In the genomic region with DNA sequence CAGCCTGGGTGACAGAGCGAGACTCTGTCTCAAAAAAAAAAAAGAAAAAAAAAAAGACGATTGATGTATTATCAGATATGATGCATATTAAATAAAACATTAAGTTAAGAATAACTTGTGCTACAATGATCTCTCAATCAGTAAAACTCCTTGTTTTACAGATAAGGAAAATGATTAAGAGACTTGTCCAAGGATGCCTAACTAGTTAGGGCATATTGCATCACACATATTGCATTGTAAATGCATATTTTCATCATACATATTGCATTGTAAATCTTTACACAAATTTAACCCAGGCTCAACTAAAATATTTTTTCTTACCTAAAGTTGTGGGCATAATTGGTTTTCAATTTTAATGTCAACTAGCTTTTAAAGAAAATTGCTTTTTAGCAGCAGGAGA, we compare ENCODE assay signal across 29 cellular contexts.
"Had no signal": no experiment of that assay in that cellular context is flagged by ENCODE, and none has a peak within 500 bp of the region (broad histone marks: within the 10 kb centered on the region; RNA-seq: fewer than 3 reads in every experiment).

No MANE protein-coding gene starts in this region.

- ATAC-seq: activated naive CD4-positive, alpha-beta T cell treated with anti-CD3 and anti-CD28 coated beads, Interleukin-2, amount 50 U/mL, for 72 hours; activated T-cell treated with anti-CD3 and anti-CD28 coated beads, Interleukin-2, amount 50 U/mL, for 72 hours; effector memory CD8-positive, alpha-beta T cell; esophagus mucosa; gastroesophageal sphincter; heart right ventricle; WTC11 had no signal

- H3K4me3 ChIP-seq: ascending aorta, gastroesophageal sphincter, heart right ventricle, hepatocyte had no signal

- H3K4me1 ChIP-seq: ascending aorta, gastroesophageal sphincter, heart right ventricle had no signal

- H3K9me3 ChIP-seq: ascending aorta, gastroesophageal sphincter, heart right ventricle had no signal

- H3K27me3 ChIP-seq: ascending aorta, gastroesophageal sphincter, heart right ventricle, hepatocyte had no signal

- DNase-seq: activated CD4-positive, alpha-beta memory T cell treated with anti-CD3 and anti-CD28 coated beads, Interleukin-2, amount 10 ng/mL, durations not matched to agents 7 days and 5 days; activated CD4-positive, alpha-beta T cell treated with anti-CD3 and anti-CD28 coated beads for 1 hour; activated CD4-positive, alpha-beta T cell treated with anti-CD3 and anti-CD28 coated beads for 4 hours; activated CD4-positive, alpha-beta T cell treated with anti-CD3 and anti-CD28 coated beads, Interleukin-2, amount 10 ng/mL, durations not matched to agents 7 days and 5 days; activated CD4-positive, alpha-beta T cell treated with anti-CD3 and anti-CD28 coated beads, Interleukin-2, amount 50 U/mL, for 4 hours; activated CD8-positive, alpha-beta memory T cell treated with anti-CD3 and anti-CD28 coated beads, Interleukin-2, amount 50 U/mL, for 48 hours; activated gamma-delta T cell; activated naive CD4-positive, alpha-beta T cell; activated naive CD4-positive, alpha-beta T cell treated with anti-CD3 and anti-CD28 coated beads, Interleukin-2, amount 10 ng/mL, durations not matched to agents 7 days and 5 days; activated naive CD8-positive, alpha-beta T cell treated with anti-CD3 and anti-CD28 coated beads, Interleukin-2, amount 10 ng/mL, durations not matched to agents 7 days and 5 days; activated T-cell treated with anti-CD3 and anti-CD28 coated beads for 4 hours; activated T-cell treated with anti-CD3 and anti-CD28 coated beads, Interleukin-2, amount 50 U/mL, for 24 hours; activated T-cell treated with anti-CD3 and anti-CD28 coated beads, Interleukin-2, amount 50 U/mL, for 72 hours; caudate nucleus; cortex of kidney; dermis blood vessel endothelial cell; effector CD4-positive, alpha-beta T cell; effector memory CD8-positive, alpha-beta T cell; foreskin melanocyte; heart right ventricle; SW 1271; T-helper 2 cell had no signal

- FAIRE-seq: colon had no signal
